ENCODE assay signal across 30 cellular contexts in genomic region chr7:28512648-28513435, GRCh38.
"Had no signal": no experiment of that assay in that cellular context is flagged by ENCODE, and none has a peak within 500 bp of the region (broad histone marks: within the 10 kb centered on the region; RNA-seq: fewer than 3 reads in every experiment).

No MANE protein-coding gene starts in this region.

- H3K4me1 Mint-ChIP-seq: activated T-helper 17 cell treated with anti-CD3 and anti-CD28 coated beads, Interleukin-2, amount 50 U/mL, for 72 hours; central memory CD8-positive, alpha-beta T cell had no signal

- H3K9me2 ChIP-seq: SK-N-SH had no signal

- H3K27ac ChIP-seq: KMS-11, SJCRH30, VCaP had no signal

- H3K27me3 ChIP-seq: SJCRH30 had no signal

- DNase-seq: activated CD4-positive, alpha-beta memory T cell treated with anti-CD3 and anti-CD28 coated beads, Interleukin-2, amount 10 ng/mL, durations not matched to agents 7 days and 5 days; activated CD4-positive, alpha-beta T cell treated with anti-CD3 and anti-CD28 coated beads, Interleukin-2, amount 10 ng/mL, durations not matched to agents 7 days and 5 days; activated CD4-positive, CD25-positive, alpha-beta regulatory T cell; activated gamma-delta T cell; activated naive CD4-positive, alpha-beta T cell treated with anti-CD3 and anti-CD28 coated beads for 36 hours; activated T-cell treated with anti-CD3 and anti-CD28 coated beads for 4 hours; activated T-cell treated with anti-CD3 and anti-CD28 coated beads, Interleukin-2, amount 50 U/mL, for 48 hours; amygdala; MM.1S; NCI-H1105; NCI-H1436; NCI-H1694 treated with DMSO at 0.1 percent for 48 hours; NCI-H2029 treated with DMSO at 0.1 percent for 48 hours; NCI-H446; NCI-H524; NCI-H748 treated with DMSO at 0.1 percent for 48 hours; OCI-M1; RPMI8226; SK-N-SH; T-helper 1 cell had no signal

- H3K4me3 ChIP-seq: SJCRH30 had no signal

- H3K27me3 Mint-ChIP-seq: brain had no signal

- FAIRE-seq: astrocyte had no signal

- H3K36me3 ChIP-seq: SJCRH30 had no signal

- H3K4me3 Mint-ChIP-seq: activated CD4-positive, alpha-beta memory T cell treated with anti-CD3 and anti-CD28 coated beads, Interleukin-2, amount 10 ng/mL, durations not matched to agents 7 days and 5 days; activated CD4-positive, alpha-beta T cell treated with anti-CD3 and anti-CD28 coated beads, Interleukin-2, amount 10 ng/mL, durations not matched to agents 7 days and 5 days; activated naive CD4-positive, alpha-beta T cell treated with anti-CD3 and anti-CD28 coated beads for 36 hours; activated naive CD8-positive, alpha-beta T cell; activated T-helper 17 cell treated with anti-CD3 and anti-CD28 coated beads, Interleukin-2, amount 50 U/mL, for 72 hours; brain; central memory CD8-positive, alpha-beta T cell had no signal

- H3K9me3 ChIP-seq: SJCRH30, SK-N-SH had no signal

- H3K4me2 ChIP-seq: KMS-11, SK-N-SH had no signal

- H3K9ac ChIP-seq: KMS-11, SK-N-SH had no signal

- ATAC-seq: activated T-helper 17 cell treated with anti-CD3 and anti-CD28 coated beads, Interleukin-2, amount 50 U/mL, for 72 hours; Panc1; Right ventricle myocardium inferior had no signal

- H3K36me3 Mint-ChIP-seq: activated naive CD8-positive, alpha-beta T cell had no signal

- H3K9me3 Mint-ChIP-seq: activated CD4-positive, alpha-beta memory T cell treated with anti-CD3 and anti-CD28 coated beads, Interleukin-2, amount 10 ng/mL, durations not matched to agents 7 days and 5 days; activated CD4-positive, alpha-beta T cell treated with anti-CD3 and anti-CD28 coated beads, Interleukin-2, amount 10 ng/mL, durations not matched to agents 7 days and 5 days; activated naive CD4-positive, alpha-beta T cell treated with anti-CD3 and anti-CD28 coated beads for 36 hours; activated T-helper 17 cell treated with anti-CD3 and anti-CD28 coated beads, Interleukin-2, amount 50 U/mL, for 72 hours; brain; central memory CD8-positive, alpha-beta T cell had no signal

- H3K27ac Mint-ChIP-seq: activated CD4-positive, alpha-beta memory T cell treated with anti-CD3 and anti-CD28 coated beads, Interleukin-2, amount 10 ng/mL, durations not matched to agents 7 days and 5 days; activated CD4-positive, alpha-beta T cell treated with anti-CD3 and anti-CD28 coated beads, Interleukin-2, amount 10 ng/mL, durations not matched to agents 7 days and 5 days; activated naive CD4-positive, alpha-beta T cell treated with anti-CD3 and anti-CD28 coated beads for 36 hours; activated naive CD8-positive, alpha-beta T cell; activated T-helper 17 cell treated with anti-CD3 and anti-CD28 coated beads, Interleukin-2, amount 50 U/mL, for 72 hours had no signal
